8 cellular contexts compared by ENCODE assay signal in the genomic region with DNA sequence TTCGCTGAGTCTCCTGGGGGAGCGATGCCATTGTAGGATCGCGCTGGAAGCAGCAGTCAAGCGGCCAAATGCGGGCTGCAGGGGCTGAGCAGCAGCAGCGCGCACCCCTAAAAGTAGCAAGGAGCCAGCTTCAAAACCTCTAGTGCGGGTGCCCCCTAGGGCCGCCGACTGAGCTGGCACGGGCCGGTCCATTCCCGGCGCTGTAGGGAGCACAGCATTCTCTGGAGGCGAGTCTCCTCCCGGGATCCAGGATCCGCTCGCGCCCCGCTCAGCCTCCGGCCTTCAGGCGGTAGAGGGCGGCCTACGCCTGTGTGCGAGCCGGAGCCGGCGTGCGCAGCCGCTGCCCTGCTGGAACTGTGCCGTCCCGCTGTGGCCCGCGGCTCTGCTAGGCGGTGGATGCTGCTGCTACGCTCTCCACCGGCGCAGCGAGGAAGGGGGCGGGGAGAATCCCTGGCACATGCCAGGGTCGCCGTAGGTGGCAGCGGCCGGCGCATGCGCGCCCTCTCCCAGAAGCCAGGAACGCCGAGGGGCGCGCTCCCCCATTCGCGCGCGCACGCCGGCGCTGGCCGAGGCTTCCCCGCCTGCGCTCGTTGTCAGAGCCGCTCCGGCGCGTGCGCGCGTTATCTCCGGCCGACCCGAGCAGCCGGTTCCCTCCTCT. TPM values are rescaled to one million over a fixed set of nuclear protein-coding genes. Genes with fewer than 3 reads are reported as not detected.
DNase-seq lines count a peak whose midpoint lies in the region; ATAC-seq, FAIRE-seq and TF ChIP-seq lines count a peak whose summit lies in the region.

A gene (plus strand): TSS at position 542 of the 658 bp plus-strand sequence. CDS start 148,834 bp downstream, outside the sequence.

- dilution Hi-C loops in keratinocyte (cut with MboI; ENCODE audit: extremely low pct_ligation_motif_present, low sequenced_read_pairs) = no loop called here

- peak; percentile 9 for FAIRE-seq in keratinocyte (lab: Jason Lieb, UNC)

- peak; percentile 80 for ATAC-seq in HG03432 (IDR thresholded peaks at IDR 0.05; ENCODE audit: unreplicated experiment)

- TF ChIP-seq CTCF in BE2C (IDR thresholded peaks at IDR 0.05; ENCODE audit: low read depth, low read length) (peak; percentile 68), keratinocyte (optimal IDR thresholded peaks at IDR 0.05 in 1 of 3, IDR thresholded peaks at IDR 0.05 in 1 of 3, conservative IDR thresholded peaks at IDR 0.05 in 1 of 3; ENCODE audit: extremely low read depth in 1 of 3, insufficient read depth in 2 of 3, low read length in 3 of 3) (peak; percentile 60 to 83 (median 79))

- H3K27ac ChIP-seq in keratinocyte (ENCODE audit: control insufficient read depth, insufficient read depth, low read length) = peak within 1 kb of the TSS; percentile 82

- H3K4me2 ChIP-seq in keratinocyte (ENCODE audit: control insufficient read depth, extremely low read depth, insufficient read depth, low read depth, low read length) = peak within 1 kb of the TSS; percentile 97

- peaks cover 8% of the 10 kb centered on the region for H3K79me2 ChIP-seq in keratinocyte (ENCODE audit: control insufficient read depth, insufficient read depth, low read length)

- H3K27me3 ChIP-seq in BE2C (no peaks in the 10 kb centered on the region), keratinocyte (ENCODE audit: control insufficient read depth, extremely low read depth, insufficient read depth, low read length) (no peaks in the 10 kb centered on the region)

- H3K9me1 ChIP-seq in keratinocyte (ENCODE audit: control insufficient read depth, extremely low read depth, insufficient read depth, low read length) = no peaks in the 10 kb centered on the region

- H3K4me1 ChIP-seq in BE2C (no peaks in the 10 kb centered on the region), keratinocyte (ENCODE audit: control insufficient read depth, extremely low read depth, insufficient read depth, low read length) (peaks cover 14% of the 10 kb centered on the region)

- peak; percentile 99 for DNase-seq in BE2C
- DNase-seq in NCI-H460 (ENCODE audit: extremely low read depth, low read depth) = peak; percentile 94
- peak; percentile 95 for DNase-seq in activated CD4-positive, alpha-beta T cell treated with anti-CD3 and anti-CD28 coated beads for 1 hour
- peak; percentile 45 to 74 for DNase-seq in cerebellar nuclear complex (lab: John Stamatoyannopoulos, UW)
- peak; percentile 75 for DNase-seq in keratinocyte (ENCODE audit: low read depth, low spot score)
- peak; percentile 93 to 94 for DNase-seq in stimulated activated CD4-positive, alpha-beta T cell treated with anti-CD3 and anti-CD28 coated beads, Interleukin-15, amount 100 ng/mL, for 1 hour (ENCODE audit: low read depth in 1 of 2, low spot score in 1 of 2)

- peak within 1 kb of the TSS; percentile 72 for H3K4me3 ChIP-seq in BE2C (ENCODE audit: low read depth, low read length)
- peak within 1 kb of the TSS; percentile 89 to 91 (median 90) for H3K4me3 ChIP-seq in keratinocyte (ENCODE audit: control insufficient read depth in 2 of 3, extremely low read depth in 1 of 3, insufficient read depth in 2 of 3, low read depth in 1 of 3, low read length in 3 of 3)

- peak; percentile 87 for TF ChIP-seq POLR2A in GM19193 (IDR thresholded peaks at IDR 0.05; ENCODE audit: extremely low read depth, insufficient read depth, insufficient read length)

- peak within 1 kb of the TSS; percentile 94 for H2AFZ ChIP-seq in keratinocyte (ENCODE audit: control insufficient read depth, low read length)

- H3K36me3 ChIP-seq in BE2C (no peaks in the 10 kb centered on the region), keratinocyte (ENCODE audit: control insufficient read depth in 2 of 2, extremely low read depth in 1 of 2, insufficient read depth in 2 of 2, low read length in 2 of 2) (no peaks in the 10 kb centered on the region)

- H3K9me3 ChIP-seq in BE2C = no peaks in the 10 kb centered on the region
- no peaks in the 10 kb centered on the region for H3K9me3 ChIP-seq in keratinocyte (ENCODE audit: control insufficient read depth, low read depth, low read length)

- H3K9ac ChIP-seq in keratinocyte (ENCODE audit: control insufficient read depth, extremely low read depth, insufficient read depth, low read length) = peak within 1 kb of the TSS; percentile 88

- H4K20me1 ChIP-seq in keratinocyte (ENCODE audit: control insufficient read depth, extremely low read depth, insufficient read depth, low read length) = no peaks in the 10 kb centered on the region

RNA-seq across cellular contexts. Expression of the gene that starts here (rescaled TPM):
- 7.2 TPM for polyA plus RNA-seq in BE2C (2012; ENCODE audit: insufficient read depth, insufficient read length, low read depth)
- 17.2 and 18.6 TPM in 2 replicates for total RNA-seq in NCI-H460 (2014; rRNA removed; shearing (Covaris generic))
- polyA plus RNA-seq in NCI-H460 (2014; cell fraction: nucleus; rRNA removed) = 9.9 and 13.9 TPM in 2 replicates
- 8.8 to 15.0 TPM (median 12.5 TPM) in 3 replicates for polyA plus RNA-seq in keratinocyte
- 6.1 TPM for polyA plus RNA-seq in keratinocyte (2011; ENCODE audit: low read depth)
- polyA plus RNA-seq in keratinocyte (2011; cell fraction: cytosol; rRNA removed) = 4.9 and 7.5 TPM in 2 replicates
- 8.8 and 10.0 TPM in 2 replicates for polyA plus RNA-seq in keratinocyte (2011; cell fraction: nucleus; rRNA removed)
- polyA plus RNA-seq in keratinocyte (2012; ENCODE audit: low replicate concordance) = 4.1 and 11.2 TPM in 2 replicates
- polyA minus RNA-seq in keratinocyte = 6.1 to 22.3 TPM (median 16.9 TPM) in 3 replicates
- polyA minus RNA-seq in keratinocyte (2011; cell fraction: cytosol; rRNA and poly(A)+ RNA removed) = 6.1 TPM
- polyA minus RNA-seq in keratinocyte (2011; cell fraction: nucleus; rRNA and poly(A)+ RNA removed) = 9.9 and 21.5 TPM in 2 replicates

Comparison
In these comparisons a context has a peak if more than half of its experiments do, and no peak if none do; other contexts are left out.
1. Peak in every context shown above with its lines: DNase-seq, ATAC-seq, H3K4me3 ChIP-seq and H3K27ac ChIP-seq.